ENCODE assay signal across 6 cellular contexts in genomic region chr6:131453803-131454202, GRCh38.
"Had no signal": no experiment of that assay in that cellular context is flagged by ENCODE, and none has a peak within 500 bp of the region (broad histone marks: within the 10 kb centered on the region; RNA-seq: fewer than 3 reads in every experiment).

No MANE protein-coding gene starts in this region.

- H3K27ac ChIP-seq: HL-60, KMS-11 had no signal

- H3K4me3 ChIP-seq: K562 had no signal

- DNase-seq: IMR-90, KBM-7, KG1 had no signal
